In genomic region chr4:112270643-112271484, GRCh38 we compare ENCODE assay signal across 14 cellular contexts. TPM values are rescaled to one million over a fixed set of nuclear protein-coding genes. Genes with fewer than 3 reads are reported as not detected.
DNase-seq lines count a peak whose midpoint lies in the region; ATAC-seq, FAIRE-seq and TF ChIP-seq lines count a peak whose summit lies in the region.
"Had no signal": no experiment of that assay in that cellular context is flagged by ENCODE, and none has a peak within 500 bp of the region (broad histone marks: within the 10 kb centered on the region; RNA-seq: fewer than 3 reads in every experiment).

No MANE protein-coding gene starts in this region.

- H3K4me3 ChIP-seq in BJ (ENCODE audit: low read depth, low read length) (no peak overlapping the region), keratinocyte (ENCODE audit: control insufficient read depth in 2 of 3, extremely low read depth in 1 of 3, insufficient read depth in 2 of 3, low read depth in 1 of 3, low read length in 3 of 3) (no peak overlapping the region)
- H3K4me3 ChIP-seq: mucosa of descending colon, sigmoid colon had no signal

- POLR2A ChIA-PET in BJ (lab: Charles Lee) = no interaction called here

- ATAC-seq in activated T-helper 17 cell treated with anti-CD3 and anti-CD28 coated beads, Interleukin-2, amount 50 U/mL, for 72 hours (replicated peaks) = peak; percentile 62
- ATAC-seq in HG03280 (IDR thresholded peaks at IDR 0.05; ENCODE audit: unreplicated experiment) = no peak
- ATAC-seq in HG03571 (IDR thresholded peaks at IDR 0.05; ENCODE audit: unreplicated experiment) = no peak
- ATAC-seq in GM19351 (IDR thresholded peaks at IDR 0.05; ENCODE audit: unreplicated experiment) = no peak
- ATAC-seq in HG03045 (IDR thresholded peaks at IDR 0.05; ENCODE audit: unreplicated experiment) = no peak
- ATAC-seq: mucosa of descending colon had no signal

- H2AFZ ChIP-seq in keratinocyte (ENCODE audit: control insufficient read depth, low read length) = no peak overlapping the region

- H3K4me1 ChIP-seq in keratinocyte (ENCODE audit: control insufficient read depth, extremely low read depth, insufficient read depth, low read length) = peaks cover 15% of the 10 kb centered on the region
- H3K4me1 ChIP-seq: sigmoid colon had no signal

- H3K36me3 ChIP-seq in BJ (ENCODE audit: control insufficient read depth, insufficient read depth, low read length) (no peaks in the 10 kb centered on the region), keratinocyte (ENCODE audit: control insufficient read depth in 2 of 2, extremely low read depth in 1 of 2, insufficient read depth in 2 of 2, low read length in 2 of 2) (no peaks in the 10 kb centered on the region)

- H3K4me3 Mint-ChIP-seq in activated T-helper 17 cell treated with anti-CD3 and anti-CD28 coated beads, Interleukin-2, amount 50 U/mL, for 72 hours = peak overlapping the region; percentile 49
- H3K4me3 Mint-ChIP-seq: dendritic cell treated with granulocyte-macrophage colony-stimulating factor and Interleukin-4, amounts not matched to agents 40 ng/mL and 50 ng/mL, for 4 days had no signal

- peak overlapping the region; percentile 22 for H3K4me2 ChIP-seq in keratinocyte (ENCODE audit: control insufficient read depth, extremely low read depth, insufficient read depth, low read depth, low read length)

- H3K9me1 ChIP-seq in keratinocyte (ENCODE audit: control insufficient read depth, extremely low read depth, insufficient read depth, low read length) = no peaks in the 10 kb centered on the region

- H3K79me2 ChIP-seq in keratinocyte (ENCODE audit: control insufficient read depth, insufficient read depth, low read length) = peaks cover 3% of the 10 kb centered on the region

- CTCF ChIA-PET in BJ (lab: Yijun Ruan, JAX) = interaction anchor here (0.6 to 1.1 kb wide), 2 partner anchors 38 to 136 kb away, joined by 3 read pairs; no protein-coding TSS in a partner anchor

- DNase-seq in BJ (ENCODE audit: low read depth) (peak; percentile 40), H54 (ENCODE audit: insufficient read length, low spot score) (no peak), keratinocyte (ENCODE audit: low read depth, low spot score) (no peak)
- DNase-seq: mucosa of descending colon, NCI-H774, sigmoid colon, T1000 had no signal

- no peak overlapping the region for H3K9ac ChIP-seq in keratinocyte (ENCODE audit: control insufficient read depth, extremely low read depth, insufficient read depth, low read length)

- peak overlapping the region; percentile 72 for H3K27ac ChIP-seq in keratinocyte (ENCODE audit: control insufficient read depth, insufficient read depth, low read length)
- H3K27ac ChIP-seq: sigmoid colon had no signal

- peak overlapping the region; percentile 86 for H3K27ac Mint-ChIP-seq in activated T-helper 17 cell treated with anti-CD3 and anti-CD28 coated beads, Interleukin-2, amount 50 U/mL, for 72 hours
- H3K27ac Mint-ChIP-seq: activated T-helper 2 cell treated with anti-CD3 and anti-CD28 coated beads, Interferon-gamma antibody, Interleukin-2, Interleukin-4, amounts not matched to agents 10 μg/mL and 5 μg/mL and 100 μg/mL, durations not matched to agents 14 hours and 24 hours and 36 hours; dendritic cell treated with granulocyte-macrophage colony-stimulating factor and Interleukin-4, amounts not matched to agents 40 ng/mL and 50 ng/mL, for 4 days had no signal

- dilution Hi-C loops in keratinocyte (cut with MboI; ENCODE audit: extremely low pct_ligation_motif_present, low sequenced_read_pairs) = no loop called here

- peaks cover 66% of the 10 kb centered on the region for H3K36me3 Mint-ChIP-seq in activated T-helper 17 cell treated with anti-CD3 and anti-CD28 coated beads, Interleukin-2, amount 50 U/mL, for 72 hours (ENCODE audit: low read depth)

- FAIRE-seq in H54 (lab: Jason Lieb, UNC) = peak; percentile 80
- FAIRE-seq in keratinocyte (lab: Jason Lieb, UNC) = no peak

- H3K27me3 Mint-ChIP-seq in activated T-helper 17 cell treated with anti-CD3 and anti-CD28 coated beads, Interleukin-2, amount 50 U/mL, for 72 hours = no peaks in the 10 kb centered on the region
- H3K27me3 Mint-ChIP-seq: dendritic cell treated with granulocyte-macrophage colony-stimulating factor and Interleukin-4, amounts not matched to agents 40 ng/mL and 50 ng/mL, for 4 days had no signal

- H3K4me1 Mint-ChIP-seq in activated T-helper 17 cell treated with anti-CD3 and anti-CD28 coated beads, Interleukin-2, amount 50 U/mL, for 72 hours = peaks cover 42% of the 10 kb centered on the region

- H3K9me3 Mint-ChIP-seq in activated T-helper 17 cell treated with anti-CD3 and anti-CD28 coated beads, Interleukin-2, amount 50 U/mL, for 72 hours = peaks cover 6% of the 10 kb centered on the region
- H3K9me3 Mint-ChIP-seq: activated T-helper 2 cell treated with anti-CD3 and anti-CD28 coated beads, Interferon-gamma antibody, Interleukin-2, Interleukin-4, amounts not matched to agents 10 μg/mL and 5 μg/mL and 100 μg/mL, durations not matched to agents 14 hours and 24 hours and 36 hours; dendritic cell treated with granulocyte-macrophage colony-stimulating factor and Interleukin-4, amounts not matched to agents 40 ng/mL and 50 ng/mL, for 4 days had no signal

- H3K9me3 ChIP-seq in keratinocyte (ENCODE audit: control insufficient read depth, low read depth, low read length) = no peaks in the 10 kb centered on the region
- H3K9me3 ChIP-seq: mucosa of descending colon, sigmoid colon had no signal

- TF ChIP-seq CTCF in BJ (IDR thresholded peaks at IDR 0.05; ENCODE audit: insufficient read depth, low read depth, low read length) (no peak), keratinocyte (optimal IDR thresholded peaks at IDR 0.05 in 1 of 3, IDR thresholded peaks at IDR 0.05 in 1 of 3, conservative IDR thresholded peaks at IDR 0.05 in 1 of 3; ENCODE audit: extremely low read depth in 1 of 3, insufficient read depth in 2 of 3, low read length in 3 of 3) (no peak)

- no peak for TF ChIP-seq POLR2A in H54 (IDR thresholded peaks at IDR 0.05; ENCODE audit: low read depth, low read length)

- H3K27me3 ChIP-seq in BJ (ENCODE audit: control insufficient read depth, insufficient read depth, low read length) = no peaks in the 10 kb centered on the region
- H3K27me3 ChIP-seq in keratinocyte (ENCODE audit: control insufficient read depth, extremely low read depth, insufficient read depth, low read length) = no peaks in the 10 kb centered on the region
- H3K27me3 ChIP-seq: sigmoid colon had no signal

- no peaks in the 10 kb centered on the region for H4K20me1 ChIP-seq in keratinocyte (ENCODE audit: control insufficient read depth, extremely low read depth, insufficient read depth, low read length)

RNA-seq across cellular contexts. Expression of gene TIFA, which starts 14.8 kb away (rescaled TPM):
- polyA plus RNA-seq in BJ (2011; rRNA removed) (2.2 and 5.6 TPM in 2 replicates), keratinocyte (2.4 to 6.7 TPM (median 4.6 TPM) in 3 replicates)
- 1.6 and 1.8 TPM in 2 replicates for polyA minus RNA-seq in BJ (2011; rRNA and poly(A)+ RNA removed)
- total RNA-seq in activated T-helper 17 cell treated with anti-CD3 and anti-CD28 coated beads, Interleukin-2, amount 50 U/mL, for 72 hours = 100 to 1,000 TPM in 1 of 2 donors, 10 to 100 TPM in 1; 53.6 to 108 TPM
- polyA plus RNA-seq in keratinocyte (2011; ENCODE audit: low read depth) = 2.7 TPM
- 1.9 and 3.9 TPM in 2 replicates for polyA plus RNA-seq in keratinocyte (2011; cell fraction: cytosol; rRNA removed)
- polyA plus RNA-seq in keratinocyte (2011; cell fraction: nucleus; rRNA removed) = 1.2 and 1.5 TPM in 2 replicates
- 2.7 and 4.3 TPM in 2 replicates for polyA plus RNA-seq in keratinocyte (2012; ENCODE audit: low replicate concordance)
- polyA minus RNA-seq in keratinocyte = 0.46 to 2.0 TPM (median 0.79 TPM) in 3 replicates
- 1.9 TPM for polyA minus RNA-seq in keratinocyte (2011; cell fraction: cytosol; rRNA and poly(A)+ RNA removed)
- 0.53 and 1.2 TPM in 2 replicates for polyA minus RNA-seq in keratinocyte (2011; cell fraction: nucleus; rRNA and poly(A)+ RNA removed)

RNA-seq across cellular contexts. Expression of gene ALPK1, which starts 26.3 kb away (rescaled TPM):
- polyA plus RNA-seq in BJ (2011; rRNA removed) = 7.6 and 11.8 TPM in 2 replicates
- 10.6 and 11.3 TPM in 2 replicates for polyA minus RNA-seq in BJ (2011; rRNA and poly(A)+ RNA removed)
- total RNA-seq in activated T-helper 17 cell treated with anti-CD3 and anti-CD28 coated beads, Interleukin-2, amount 50 U/mL, for 72 hours = 10 to 100 TPM; 15.7 to 55.3 TPM
- polyA plus RNA-seq in keratinocyte = 4.2 to 5.8 TPM (median 5.5 TPM) in 3 replicates
- polyA plus RNA-seq in keratinocyte (2011; ENCODE audit: low read depth) = 8.0 TPM
- polyA plus RNA-seq in keratinocyte (2011; cell fraction: cytosol; rRNA removed) = 2.1 and 3.0 TPM in 2 replicates
- 10.2 and 10.4 TPM in 2 replicates for polyA plus RNA-seq in keratinocyte (2011; cell fraction: nucleus; rRNA removed)
- 3.6 and 6.9 TPM in 2 replicates for polyA plus RNA-seq in keratinocyte (2012; ENCODE audit: low replicate concordance)
- polyA minus RNA-seq in keratinocyte = 3.3 to 14.4 TPM (median 6.7 TPM) in 3 replicates
- polyA minus RNA-seq in keratinocyte (2011; cell fraction: cytosol; rRNA and poly(A)+ RNA removed) = 2.7 TPM
- 14.0 and 32.9 TPM in 2 replicates for polyA minus RNA-seq in keratinocyte (2011; cell fraction: nucleus; rRNA and poly(A)+ RNA removed)

RNA-seq across cellular contexts. Expression of gene AP1AR, which starts 39.3 kb away (rescaled TPM):
- polyA plus RNA-seq in BJ (2011; rRNA removed) = 3.3 and 8.3 TPM in 2 replicates
- 1.7 and 2.1 TPM in 2 replicates for polyA minus RNA-seq in BJ (2011; rRNA and poly(A)+ RNA removed)
- 10 to 100 TPM in 1 of 2 donors, 1 to 10 TPM in 1; 9.1 to 23.1 TPM for total RNA-seq in activated T-helper 17 cell treated with anti-CD3 and anti-CD28 coated beads, Interleukin-2, amount 50 U/mL, for 72 hours
- 7.8 to 17.5 TPM (median 8.4 TPM) in 3 replicates for polyA plus RNA-seq in keratinocyte
- 48.5 TPM for polyA plus RNA-seq in keratinocyte (2011; ENCODE audit: low read depth)
- polyA plus RNA-seq in keratinocyte (2011; cell fraction: cytosol; rRNA removed) = 7.5 and 12.6 TPM in 2 replicates
- polyA plus RNA-seq in keratinocyte (2011; cell fraction: nucleus; rRNA removed) = 7.7 and 11.8 TPM in 2 replicates
- 10.1 and 17.4 TPM in 2 replicates for polyA plus RNA-seq in keratinocyte (2012; ENCODE audit: low replicate concordance)
- 1.0 to 5.7 TPM (median 1.1 TPM) in 3 replicates for polyA minus RNA-seq in keratinocyte
- 21.5 TPM for polyA minus RNA-seq in keratinocyte (2011; cell fraction: cytosol; rRNA and poly(A)+ RNA removed)
- 7.1 and 10.1 TPM in 2 replicates for polyA minus RNA-seq in keratinocyte (2011; cell fraction: nucleus; rRNA and poly(A)+ RNA removed)
